In genomic region chr3:137007376-137007775, GRCh38 we compare ENCODE assay signal across 4 cellular contexts. TPM values are rescaled to one million over a fixed set of nuclear protein-coding genes. Genes with fewer than 3 reads are reported as not detected.
A peak's percentile ranks its signal among the peaks of the same experiment; 100 is the strongest.
DNase-seq lines count a peak whose midpoint lies in the region; FAIRE-seq and TF ChIP-seq lines count a peak whose summit lies in the region.
"Not testable (repeated sequence)": the region's sequence is repeated elsewhere in the genome, so short reads cannot be mapped to it uniquely, and the experiment has no call there.

No MANE protein-coding gene starts in this region.

- H2AK5ac ChIP-seq in H1 (ENCODE audit: low read depth, low read length); trophoblast cell (ENCODE audit: low read length): not testable (repeated sequence)

- TF ChIP-seq EP300 in H1 (IDR thresholded peaks at IDR 0.05; ENCODE audit: borderline replicate concordance in 1 of 2, low read depth in 2 of 2, low read length in 2 of 2); esophagus muscularis mucosa (IDR thresholded peaks at IDR 0.05): not testable (repeated sequence)

- not testable (repeated sequence) for H4K20me1 ChIP-seq in H1 (replicated peaks in 1 of 2; ENCODE audit: control insufficient read depth in 1 of 2, insufficient read depth in 2 of 2, low read length in 2 of 2)

- not testable (repeated sequence) for H2BK20ac ChIP-seq in H1 (ENCODE audit: low read length)

- not testable (repeated sequence) for H3K56ac ChIP-seq in H1 (replicated peaks; ENCODE audit: insufficient read length, low read depth, low read length)

- CTCF ChIA-PET in RWPE1 (lab: Yijun Ruan, JAX), result not testable (repeated sequence)
- CTCF ChIA-PET in H1 (lab: Charles Lee; ENCODE audit: partially characterized antibody), result interaction anchor here (4.5 kb wide), 1 partner anchor 7 kb away, joined by 18 read pairs; no protein-coding TSS in a partner anchor

- H2BK120ac ChIP-seq in H1 (replicated peaks; ENCODE audit: low read depth, low read length); trophoblast cell (ENCODE audit: insufficient read depth, low read length, poor library complexity): not testable (repeated sequence)

- H4K91ac ChIP-seq in H1 (replicated peaks; ENCODE audit: insufficient read length, low read length); trophoblast cell (ENCODE audit: low read depth, low read length): not testable (repeated sequence)

- H2AFZ ChIP-seq in H1 (ENCODE audit: low read length); trophoblast cell (ENCODE audit: insufficient read depth, low read length, poor library complexity): not testable (repeated sequence)

- H3K79me2 ChIP-seq in H1 (ENCODE audit: control insufficient read depth in 1 of 2, insufficient read depth in 2 of 2, low read length in 2 of 2); trophoblast cell (ENCODE audit: control insufficient read depth, insufficient read depth, low read length, poor library complexity): not testable (repeated sequence)

- not testable (repeated sequence) for H3K4ac ChIP-seq in H1 (replicated peaks; ENCODE audit: insufficient read length, low read depth, low read length); trophoblast cell (ENCODE audit: low read depth, low read length)

- not testable (repeated sequence) for H3K18ac ChIP-seq in H1 (ENCODE audit: extremely low read depth, low read length); trophoblast cell (ENCODE audit: low read length)

- peak; percentile 10 to 24; a peak in 3 of 4 replicates for TF ChIP-seq RAD21 in H1 (IDR thresholded peaks at IDR 0.05 in 1 of 2, conservative IDR thresholded peaks at IDR 0.05 in 1 of 2; ENCODE audit: low read depth in 2 of 2, low read length in 2 of 2)

- not testable (repeated sequence) for H3K9me3 ChIP-seq in H1 (ENCODE audit: insufficient read depth in 2 of 2, low read depth in 1 of 2, low read length in 1 of 2); esophagus muscularis mucosa; trophoblast cell (ENCODE audit: insufficient read depth, low read depth, low read length)

- H4K8ac ChIP-seq in H1 (ENCODE audit: extremely low read depth, insufficient read depth, low read length); trophoblast cell (ENCODE audit: low read depth, low read length): not testable (repeated sequence)

- not testable (repeated sequence) for H2BK12ac ChIP-seq in H1 (ENCODE audit: low read depth, low read length); trophoblast cell (ENCODE audit: low read length)

- H3K9ac ChIP-seq in H1 (replicated peaks in 1 of 4; ENCODE audit: extremely low read depth in 1 of 4, low read depth in 3 of 4, low read length in 3 of 4); trophoblast cell (ENCODE audit: low read length): not testable (repeated sequence)

- H4K5ac ChIP-seq in H1 (ENCODE audit: insufficient read length, low read depth, low read length), result not testable (repeated sequence)

- H3K79me1 ChIP-seq in H1 (ENCODE audit: low read depth, low read length); trophoblast cell (ENCODE audit: low read length): not testable (repeated sequence)

- H3K4me1 ChIP-seq in H1 (replicated peaks in 1 of 4; ENCODE audit: control insufficient read depth in 3 of 4, insufficient read depth in 4 of 4, low read length in 3 of 4); esophagus muscularis mucosa; trophoblast cell (ENCODE audit: control insufficient read depth in 1 of 2, insufficient read depth in 2 of 2, low read length in 2 of 2): not testable (repeated sequence)

- not testable (repeated sequence) for H3K4me2 ChIP-seq in H1 (ENCODE audit: insufficient read depth in 1 of 2, low read depth in 2 of 2, low read length in 2 of 2); trophoblast cell (ENCODE audit: low read length)

- not testable (repeated sequence) for TF ChIP-seq CTCF in RWPE1 (conservative IDR thresholded peaks at IDR 0.05; ENCODE audit: low read depth); H1 (IDR thresholded peaks at IDR 0.05; ENCODE audit: control extremely low read depth in 1 of 3, insufficient read depth in 1 of 3, low read depth in 1 of 3, low read length in 3 of 3); esophagus muscularis mucosa (IDR thresholded peaks at IDR 0.05)

- not testable (repeated sequence) for DNase-seq in RWPE1 (ENCODE audit: low spot score); H1 (ENCODE audit: low read depth in 1 of 2, low spot score in 2 of 2); trophoblast cell
- peak; percentile 68 for DNase-seq in esophagus muscularis mucosa (ENCODE audit: extremely low spot score)

- H3K4me3 ChIP-seq in H1 (ENCODE audit: extremely low read depth in 1 of 4, insufficient read depth in 2 of 4, low read depth in 3 of 4, low read length in 4 of 4); esophagus muscularis mucosa; trophoblast cell (ENCODE audit: low read depth, low read length): not testable (repeated sequence)

- peak overlapping the region; percentile 57 for H4K12ac ChIP-seq in trophoblast cell (ENCODE audit: low read depth, low read length)

- not testable (repeated sequence) for H3K27me3 ChIP-seq in H1 (replicated peaks in 1 of 4; ENCODE audit: control insufficient read depth in 3 of 4, extremely low read depth in 1 of 4, insufficient read depth in 3 of 4, low read length in 3 of 4); esophagus muscularis mucosa; trophoblast cell (ENCODE audit: insufficient read depth, low read length)

- peak overlapping the region; percentile 47 for H3K27ac ChIP-seq in RWPE1
- not testable (repeated sequence) for H3K27ac ChIP-seq in H1 (ENCODE audit: low read depth, low read length); esophagus muscularis mucosa (replicated peaks in 1 of 4); trophoblast cell (ENCODE audit: low read depth, low read length)

- intact Hi-C loops in esophagus muscularis mucosa (cut with DNase I), result not testable (repeated sequence)

- not testable (repeated sequence) for H3K23ac ChIP-seq in H1 (ENCODE audit: insufficient read length); trophoblast cell (ENCODE audit: low read length)

- not testable (repeated sequence) for H2BK5ac ChIP-seq in H1 (ENCODE audit: low read depth, low read length); trophoblast cell (ENCODE audit: low read depth, low read length, poor library complexity)

- not testable (repeated sequence) for H3K14ac ChIP-seq in H1 (ENCODE audit: insufficient read length); trophoblast cell (ENCODE audit: low read length)

- H3K23me2 ChIP-seq in H1 (ENCODE audit: low read depth, low read length), result not testable (repeated sequence)

- not testable (repeated sequence) for FAIRE-seq in H1 (lab: Jason Lieb, UNC)

- WGBS in H1 (ENCODE audit: extremely low coverage in 1 of 2, insufficient coverage in 1 of 2, insufficient read length in 1 of 2, insufficient replicate concordance in 2 of 2, low coverage in 1 of 2, low lambda C conversion rate in 2 of 2, missing lambda C conversion rate in 1 of 2), 2 experiments, result 87% methylated on average over 9 of the region's 9 CpGs; no CpG with 5 or more reads in 1 of the 2 experiments
- WGBS in esophagus muscularis mucosa, result 79% methylated on average over 2 of the region's 9 CpGs
- WGBS in trophoblast cell (ENCODE audit: extremely low coverage, insufficient coverage, insufficient read length), result no CpG with 5 or more reads among the region's 9 CpGs

- POLR2A ChIA-PET in RWPE1 (lab: Yijun Ruan, JAX; ENCODE audit: low non-redundant PET); H1 (lab: Charles Lee; ENCODE audit: partially characterized antibody): not testable (repeated sequence)

- H2BK15ac ChIP-seq in H1 (ENCODE audit: low read length), result not testable (repeated sequence)

- H3K36me3 ChIP-seq in H1 (ENCODE audit: control insufficient read depth in 2 of 4, insufficient read depth in 4 of 4, low read length in 3 of 4); esophagus muscularis mucosa; trophoblast cell (ENCODE audit: control insufficient read depth in 1 of 2, insufficient read depth in 2 of 2, low read length in 2 of 2): not testable (repeated sequence)

- not testable (repeated sequence) for TF ChIP-seq POLR2A in H1 (IDR thresholded peaks at IDR 0.05; ENCODE audit: control extremely low read depth in 1 of 2, low read depth in 2 of 2, low read length in 2 of 2); esophagus muscularis mucosa (IDR thresholded peaks at IDR 0.05; ENCODE audit: low read depth)

RNA-seq across cellular contexts. Expression of gene IL20RB, which starts 49.6 kb away (rescaled TPM):
- 1.6 and 2.6 TPM in 2 replicates for total RNA-seq in H1 (2021; fragmentation: NEBNext Ultra II Directional; extraction: Animal tissue kit (Norgen Biotek cat#: 25700))
- 1.8 and 3.3 TPM in 2 replicates for polyA plus RNA-seq in H1 (2011; rRNA removed)
- 4.3 TPM for polyA plus RNA-seq in H1 (2011; cell fraction: cytosol; rRNA removed)
- 4.0 TPM for polyA plus RNA-seq in H1 (2011; cell fraction: nucleus; rRNA removed)
- polyA plus RNA-seq in H1 (2012, experiment 1 of 2), result 1.1 to 2.3 TPM (median 1.5 TPM) in 4 replicates
- polyA plus RNA-seq in H1 (2012, experiment 2 of 2), result 0.52 TPM
- polyA plus RNA-seq in H1 (2013, experiment 1 of 2), result 1.3 TPM
- 1.6 TPM for polyA plus RNA-seq in H1 (2013, experiment 2 of 2)
- 2.0 and 3.1 TPM in 2 replicates for polyA minus RNA-seq in H1 (2011; rRNA and poly(A)+ RNA removed)
- polyA minus RNA-seq in H1 (2011; cell fraction: cytosol; rRNA and poly(A)+ RNA removed), result 1.7 TPM
- 2.3 TPM for polyA minus RNA-seq in H1 (2011; cell fraction: nucleus; rRNA and poly(A)+ RNA removed)
- 1 to 10 TPM in 2 of 4 donors, under 1 TPM in 2; 0.75 to 1.4 (median 1.1) TPM for total RNA-seq in esophagus muscularis mucosa
- 2.5 and 2.8 TPM in 2 replicates for polyA plus RNA-seq in trophoblast cell (2013)
